ENCODE assay signal across 8 cellular contexts in the genomic region with DNA sequence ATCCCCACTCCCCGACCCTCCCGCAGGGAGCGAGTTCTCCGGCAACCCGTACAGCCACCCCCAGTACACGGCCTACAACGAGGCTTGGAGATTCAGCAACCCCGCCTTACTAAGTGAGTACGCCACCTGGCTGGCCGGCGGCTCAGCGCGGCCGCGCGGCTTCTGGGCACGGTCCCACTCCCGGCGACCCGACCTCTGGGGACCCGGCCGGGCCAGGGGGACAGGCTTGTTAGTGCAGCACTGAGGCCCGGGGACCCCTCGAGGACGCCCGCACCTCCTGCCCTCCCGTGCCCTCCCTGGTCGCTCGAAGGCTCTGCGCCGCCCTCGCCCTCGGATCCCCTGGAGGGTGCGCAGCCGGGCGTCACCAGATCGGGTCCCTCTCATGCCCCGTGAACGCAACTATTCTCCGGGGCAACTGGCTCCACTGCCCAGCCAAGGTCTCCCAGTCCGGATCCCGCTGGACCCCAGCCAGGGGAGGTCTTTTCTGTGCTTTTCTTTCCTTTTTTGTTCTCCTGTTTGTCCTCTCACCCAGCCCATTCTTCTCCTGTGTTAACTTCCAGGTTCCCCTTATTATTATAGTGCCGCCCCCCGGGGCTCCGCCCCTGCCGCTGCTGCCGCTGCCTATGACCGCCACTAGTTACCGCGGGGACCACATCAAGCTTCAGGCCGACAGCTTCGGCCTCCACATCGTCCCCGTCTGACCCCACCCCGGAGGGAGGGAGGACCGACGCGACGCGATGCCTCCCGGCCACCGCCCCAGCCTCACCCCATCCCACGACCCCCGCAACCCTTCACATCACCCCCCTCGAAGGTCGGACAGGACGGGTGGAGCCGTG.
DNase-seq lines count a peak whose midpoint lies in the region; TF ChIP-seq lines count a peak whose summit lies in the region.

No MANE protein-coding gene starts in this region.

- no peaks in the 10 kb centered on the region for H3K36me3 ChIP-seq in OCI-LY1 (ENCODE audit: insufficient read depth, low read length)
- H3K36me3 ChIP-seq in brain microvascular endothelial cell (replicated peaks): no peaks in the 10 kb centered on the region
- no peaks in the 10 kb centered on the region for H3K36me3 ChIP-seq in liver (ENCODE audit: control insufficient read depth in 4 of 4, insufficient read depth in 3 of 4, low read depth in 1 of 4, low read length in 3 of 4)
- no peaks in the 10 kb centered on the region for H3K36me3 ChIP-seq in tibial nerve

- no peak overlapping the region for H3K27ac ChIP-seq in OCI-LY1 (ENCODE audit: low read depth, low read length, poor library complexity, severe bottlenecking)
- no peak overlapping the region for H3K27ac ChIP-seq in brain microvascular endothelial cell
- H3K27ac ChIP-seq in liver (ENCODE audit: low read depth in 1 of 2, low read length in 2 of 2): no peak overlapping the region
- no peak overlapping the region for H3K27ac ChIP-seq in tibial nerve

- H4K20me1 ChIP-seq in OCI-LY1 (ENCODE audit: insufficient read depth, low read length): no peaks in the 10 kb centered on the region

- TF ChIP-seq EP300 in tibial nerve (IDR thresholded peaks at IDR 0.05): no peak

- H3K4me1 ChIP-seq in OCI-LY1 (ENCODE audit: insufficient read depth, low read length, severe bottlenecking) (peaks cover 8% of the 10 kb centered on the region), liver (ENCODE audit: control insufficient read depth in 4 of 4, insufficient read depth in 4 of 4, low read length in 3 of 4) (peaks cover 12 to 29% (median 20%) of the 10 kb centered on the region in 4 donors), tibial nerve (peaks cover 0 to 43% (median 33%) of the 10 kb centered on the region in 4 donors)

- H3F3A ChIP-seq in OCI-LY1 (ENCODE audit: insufficient read depth, low read length): no peaks in the 10 kb centered on the region

- H3K9me2 ChIP-seq in OCI-LY1 (ENCODE audit: low read depth, low read length): no peaks in the 10 kb centered on the region

- TF ChIP-seq POLR2A in tibial nerve (IDR thresholded peaks at IDR 0.05): no peak

- TF ChIP-seq CTCF in OCI-LY1 (IDR thresholded peaks at IDR 0.05; ENCODE audit: low read length): no peak
- peak; percentile 25 for TF ChIP-seq CTCF in brain microvascular endothelial cell (IDR thresholded peaks at IDR 0.05; ENCODE audit: low read depth, low read length, missing control alignments)
- no peak for TF ChIP-seq CTCF in liver (IDR thresholded peaks at IDR 0.05; ENCODE audit: low read depth, low read length, missing input control)
- no peak for TF ChIP-seq CTCF in tibial nerve (IDR thresholded peaks at IDR 0.05)

- H3K4me3 ChIP-seq in OCI-LY1 (ENCODE audit: low read depth, low read length, poor library complexity, severe bottlenecking) (peak overlapping the region; percentile 57), brain microvascular endothelial cell (ENCODE audit: low read depth, low read length) (no peak overlapping the region), liver (ENCODE audit: low read depth in 1 of 3, low read length in 3 of 3) (peak overlapping the region in 2 of 3 donors; percentile 45 to 52), tibial nerve (peak overlapping the region in 3 of 4 donors; percentile 12 to 51 (median 35))

- WGBS in liver: 3% methylated on average over 68 of the region's 68 CpGs
- WGBS in tibial nerve, 2 donors: 1% methylated on average over 33 to 40 of the region's 68 CpGs

- H3K4me2 ChIP-seq in OCI-LY1 (ENCODE audit: low read length): peak overlapping the region; percentile 60

- H3K9ac ChIP-seq in OCI-LY1 (ENCODE audit: low read length): no peak overlapping the region; the same call in 1 of the 2 replicates
- no peak overlapping the region for H3K9ac ChIP-seq in liver (ENCODE audit: low read depth in 1 of 2, low read length in 2 of 2)

- H3K27me3 ChIP-seq in OCI-LY1 (ENCODE audit: insufficient read depth, low read length) (no peaks in the 10 kb centered on the region), brain microvascular endothelial cell (replicated peaks) (peaks cover 94% of the 10 kb centered on the region), liver (ENCODE audit: control insufficient read depth in 4 of 4, insufficient read depth in 4 of 4, low read length in 3 of 4) (peaks cover 2 to 17% (median 8%) of the 10 kb centered on the region in 4 donors), tibial nerve (peaks cover 0 to 99% of the 10 kb centered on the region in 2 donors)

- DNase-seq in NCI-H1694 treated with DMSO at 0.1 percent for 48 hours (lab: John Stamatoyannopoulos, UW): peak; percentile 25
- no peak for DNase-seq in NCI-H1694 (lab: John Stamatoyannopoulos, UW)
- no peak for DNase-seq in brain microvascular endothelial cell
- no peak for DNase-seq in tibial nerve (ENCODE audit: low spot score in 2 of 2)
- no peak for DNase-seq in NCI-H1092 (lab: John Stamatoyannopoulos, UW)
- no peak for DNase-seq in NCI-H2107 (lab: John Stamatoyannopoulos, UW)

- H3K9me3 ChIP-seq in OCI-LY1 (ENCODE audit: low read length): no peaks in the 10 kb centered on the region
- no peaks in the 10 kb centered on the region for H3K9me3 ChIP-seq in liver (ENCODE audit: control insufficient read depth in 4 of 4, low read length in 3 of 4)
- no peaks in the 10 kb centered on the region for H3K9me3 ChIP-seq in tibial nerve

- H3K79me2 ChIP-seq in OCI-LY1 (ENCODE audit: insufficient read depth, low read length): no peaks in the 10 kb centered on the region

- in situ Hi-C loops in brain microvascular endothelial cell (cut with HindIII; ENCODE audit: low pct_ligation_motif_present, low sequenced_read_pairs): no loop called here

- no peak overlapping the region for H2AFZ ChIP-seq in OCI-LY1 (ENCODE audit: low read length)

- TF ChIP-seq RAD21 in liver (IDR thresholded peaks at IDR 0.05): no peak

TF ChIP-seq in liver, 16 proteins besides CTCF, POLR2A, EP300 and RAD21:
- no peak for TF ChIP-seq FOXA1 (IDR thresholded peaks at IDR 0.05)
